In the genomic region with DNA sequence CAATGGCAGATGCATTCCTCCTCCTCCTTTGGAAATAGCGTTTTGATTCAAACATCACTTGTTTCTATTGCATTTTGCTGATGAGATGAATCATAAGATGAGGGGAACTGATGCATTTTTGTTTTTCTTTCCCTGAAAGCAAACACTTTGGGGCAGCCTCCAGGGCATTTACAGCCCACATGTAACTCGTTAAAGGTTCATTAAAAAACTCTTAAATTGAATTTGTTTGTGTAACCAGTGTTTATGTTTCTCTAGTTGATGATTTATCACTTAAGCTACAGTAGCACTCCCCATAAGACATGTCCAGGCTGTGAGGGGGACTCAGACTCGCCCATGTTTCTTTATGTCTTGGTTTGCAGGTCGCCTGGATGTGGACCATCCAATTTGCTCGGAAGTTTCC, we compare ENCODE assay signal across 25 cellular contexts.
"Had no signal": no experiment of that assay in that cellular context is flagged by ENCODE, and none has a peak within 500 bp of the region (broad histone marks: within the 10 kb centered on the region; RNA-seq: fewer than 3 reads in every experiment).

No MANE protein-coding gene starts in this region.

- H3K27me3 Mint-ChIP-seq: activated CD4-positive, alpha-beta T cell treated with anti-CD3 and anti-CD28 coated beads for 36 hours; activated CD8-positive, alpha-beta memory T cell treated with anti-CD3 and anti-CD28 coated beads, Interleukin-2, amount 10 ng/mL, durations not matched to agents 7 days and 5 days; activated naive CD4-positive, alpha-beta T cell treated with anti-CD3 and anti-CD28 coated beads, Interleukin-2, amount 50 U/mL, for 24 hours; stimulated activated naive B cell treated with anti-CD40 and anti-IgM and Interleukin-4, amounts not matched to agents 10 μg/mL and 1 μg/mL and 100 μg/mL, for 72 hours had no signal

- H3K36me3 Mint-ChIP-seq: activated CD8-positive, alpha-beta memory T cell treated with anti-CD3 and anti-CD28 coated beads, Interleukin-2, amount 10 ng/mL, durations not matched to agents 7 days and 5 days; activated naive CD4-positive, alpha-beta T cell treated with anti-CD3 and anti-CD28 coated beads, Interleukin-2, amount 50 U/mL, for 24 hours; neural progenitor cell had no signal

- H3K4me1 Mint-ChIP-seq: activated CD4-positive, alpha-beta T cell treated with anti-CD3 and anti-CD28 coated beads for 36 hours; activated CD8-positive, alpha-beta memory T cell treated with anti-CD3 and anti-CD28 coated beads, Interleukin-2, amount 10 ng/mL, durations not matched to agents 7 days and 5 days; activated naive CD4-positive, alpha-beta T cell treated with anti-CD3 and anti-CD28 coated beads, Interleukin-2, amount 50 U/mL, for 24 hours; activated naive CD8-positive, alpha-beta T cell treated with anti-CD3 and anti-CD28 coated beads, Interleukin-2, amount 50 U/mL, for 24 hours; naive thymus-derived CD8-positive, alpha-beta T cell; stimulated activated naive B cell treated with anti-CD40 and anti-IgM and Interleukin-4, amounts not matched to agents 10 μg/mL and 1 μg/mL and 100 μg/mL, for 72 hours; T-helper 17 cell had no signal

- H3K27ac Mint-ChIP-seq: activated CD4-positive, alpha-beta T cell treated with anti-CD3 and anti-CD28 coated beads for 36 hours; activated CD8-positive, alpha-beta memory T cell treated with anti-CD3 and anti-CD28 coated beads, Interleukin-2, amount 10 ng/mL, durations not matched to agents 7 days and 5 days; activated CD8-positive, alpha-beta T cell treated with anti-CD3 and anti-CD28 coated beads, Interleukin-2, amount 10 ng/mL, durations not matched to agents 7 days and 5 days; activated naive CD4-positive, alpha-beta T cell treated with anti-CD3 and anti-CD28 coated beads, Interleukin-2, amount 50 U/mL, for 24 hours; activated naive CD8-positive, alpha-beta T cell treated with anti-CD3 and anti-CD28 coated beads, Interleukin-2, amount 50 U/mL, for 24 hours; activated T-helper 2 cell treated with anti-CD3 and anti-CD28 coated beads, Interferon-gamma antibody, Interleukin-2, Interleukin-4, amounts not matched to agents 10 μg/mL and 5 μg/mL and 100 μg/mL, durations not matched to agents 14 hours and 24 hours and 36 hours; effector memory CD8-positive, alpha-beta T cell; naive thymus-derived CD8-positive, alpha-beta T cell; neural progenitor cell; stimulated activated naive B cell treated with anti-CD40 and anti-IgM and Interleukin-4, amounts not matched to agents 10 μg/mL and 1 μg/mL and 100 μg/mL, for 72 hours; T-helper 17 cell; WTC11 had no signal

- H3K4me3 Mint-ChIP-seq: activated CD4-positive, alpha-beta T cell treated with anti-CD3 and anti-CD28 coated beads for 36 hours; activated CD8-positive, alpha-beta memory T cell treated with anti-CD3 and anti-CD28 coated beads, Interleukin-2, amount 10 ng/mL, durations not matched to agents 7 days and 5 days; activated CD8-positive, alpha-beta T cell treated with anti-CD3 and anti-CD28 coated beads, Interleukin-2, amount 10 ng/mL, durations not matched to agents 7 days and 5 days; activated naive CD4-positive, alpha-beta T cell treated with anti-CD3 and anti-CD28 coated beads, Interleukin-2, amount 50 U/mL, for 24 hours; activated naive CD8-positive, alpha-beta T cell treated with anti-CD3 and anti-CD28 coated beads, Interleukin-2, amount 50 U/mL, for 24 hours; effector memory CD8-positive, alpha-beta T cell; naive thymus-derived CD8-positive, alpha-beta T cell; neural progenitor cell; stimulated activated naive B cell treated with anti-CD40 and anti-IgM and Interleukin-4, amounts not matched to agents 10 μg/mL and 1 μg/mL and 100 μg/mL, for 72 hours; T-helper 17 cell; WTC11 had no signal

- DNase-seq: activated CD4-positive, alpha-beta T cell treated with anti-CD3 and anti-CD28 coated beads for 36 hours; activated CD8-positive, alpha-beta memory T cell treated with anti-CD3 and anti-CD28 coated beads, Interleukin-2, amount 10 ng/mL, durations not matched to agents 7 days and 5 days; activated CD8-positive, alpha-beta T cell treated with anti-CD3 and anti-CD28 coated beads, Interleukin-2, amount 10 ng/mL, durations not matched to agents 7 days and 5 days; activated naive CD8-positive, alpha-beta T cell treated with anti-CD3 and anti-CD28 coated beads, Interleukin-2, amount 50 U/mL, for 24 hours; activated T-cell treated with anti-CD3 and anti-CD28 coated beads, Interleukin-2, amount 50 U/mL, for 48 hours; amygdala; caudate nucleus; cortex of kidney; effector memory CD8-positive, alpha-beta T cell; kidney glomerular epithelial cell; left lung; lower lobe of right lung; naive thymus-derived CD8-positive, alpha-beta T cell; occipital lobe; right cardiac atrium; stimulated activated CD4-positive, alpha-beta T cell treated with anti-CD3 and anti-CD28 coated beads, Interleukin-15, amount 100 ng/mL, for 24 hours; stimulated activated CD4-positive, alpha-beta T cell treated with anti-CD3 and anti-CD28 coated beads, Interleukin-2, amount 100 ng/mL, for 24 hours; stimulated activated naive B cell treated with anti-CD40 and anti-IgM and Interleukin-4, amounts not matched to agents 10 μg/mL and 1 μg/mL and 100 μg/mL, for 72 hours; stomach; T-helper 17 cell had no signal

- FAIRE-seq: endothelial cell of umbilical vein had no signal
